In genomic region chr4:6933691-6934430, GRCh38 we compare ENCODE assay signal across 19 cellular contexts. TPM values are rescaled to one million over a fixed set of nuclear protein-coding genes. Genes with fewer than 3 reads are reported as not detected.
DNase-seq lines count a peak whose midpoint lies in the region; ATAC-seq and TF ChIP-seq lines count a peak whose summit lies in the region.
"Had no signal": no experiment of that assay in that cellular context is flagged by ENCODE, and none has a peak within 500 bp of the region (broad histone marks: within the 10 kb centered on the region; RNA-seq: fewer than 3 reads in every experiment).

No MANE protein-coding gene starts in this region.

- no peak for TF ChIP-seq RAD21 in IMR-90 (IDR thresholded peaks at IDR 0.05; ENCODE audit: low read length)

- H3K9me3 ChIP-seq in IMR-90 (ENCODE audit: control insufficient read depth, insufficient read depth, low read length) (no peaks in the 10 kb centered on the region), neutrophil (no peaks in the 10 kb centered on the region)
- H3K9me3 ChIP-seq: A549, suprapubic skin, vagina had no signal

- H3K79me1 ChIP-seq in IMR-90 (ENCODE audit: low read depth in 1 of 2, low read length in 2 of 2), result peaks cover 44 to 52% of the 10 kb centered on the region in 2 experiments

- H3K27ac ChIP-seq in IMR-90 (ENCODE audit: insufficient read depth, low read length), result no peak overlapping the region
- H3K27ac ChIP-seq in neutrophil, result peak overlapping the region; percentile 55
- H3K27ac ChIP-seq: A549, suprapubic skin, vagina, WERI-Rb-1 had no signal

- H2AK5ac ChIP-seq in IMR-90 (ENCODE audit: low read depth, low read length), result no peak overlapping the region

- H4K20me1 ChIP-seq in IMR-90 (ENCODE audit: insufficient read depth, low read length), result peaks cover 8% of the 10 kb centered on the region

- H3K36me3 Mint-ChIP-seq in activated T-cell treated with anti-CD3 and anti-CD28 coated beads, Interleukin-2, amount 50 U/mL, for 24 hours (ENCODE audit: low read depth), result peaks cover 66% of the 10 kb centered on the region
- peaks cover 36% of the 10 kb centered on the region for H3K36me3 Mint-ChIP-seq in activated T-cell treated with anti-CD3 and anti-CD28 coated beads, Interleukin-2, amount 50 U/mL, for 4 hours (ENCODE audit: insufficient read depth)
- peaks cover 89% of the 10 kb centered on the region for H3K36me3 Mint-ChIP-seq in dendritic cell treated with granulocyte-macrophage colony-stimulating factor and Interleukin-4, amounts not matched to agents 40 ng/mL and 50 ng/mL, for 4 days (ENCODE audit: low read depth)

- no peak overlapping the region for H4K91ac ChIP-seq in IMR-90 (ENCODE audit: insufficient read depth, low read depth, low read length)

- no peaks in the 10 kb centered on the region for H3K27me3 ChIP-seq in IMR-90 (ENCODE audit: control insufficient read depth, insufficient read depth, low read length)
- H3K27me3 ChIP-seq in neutrophil, result no peaks in the 10 kb centered on the region
- H3K27me3 ChIP-seq: suprapubic skin, vagina had no signal

- no peak overlapping the region for H3K4me2 ChIP-seq in IMR-90 (ENCODE audit: low read depth, low read length)
- H3K4me2 ChIP-seq: A549 had no signal

- H2BK20ac ChIP-seq in IMR-90 (ENCODE audit: low read depth, low read length), result no peak overlapping the region

- H3K4me3 ChIP-seq in IMR-90 (ENCODE audit: insufficient read depth, low read depth, low read length), result no peak overlapping the region
- H3K4me3 ChIP-seq in neutrophil (ENCODE audit: low read depth in 1 of 2, low read length in 1 of 2), result no peak overlapping the region
- H3K4me3 ChIP-seq: A549, suprapubic skin, vagina had no signal

- no peak for TF ChIP-seq POLR2A in IMR-90 (IDR thresholded peaks at IDR 0.05; ENCODE audit: low read depth, low read length)

- H2BK5ac ChIP-seq in IMR-90 (ENCODE audit: low read depth, low read length, poor library complexity, severe bottlenecking), result no peak overlapping the region

- no peak overlapping the region for H3K56ac ChIP-seq in IMR-90 (ENCODE audit: extremely low read depth, insufficient read depth, low read length)

- intact Hi-C loops in IMR-90 (cut with micrococcal nuclease) (no loop called here), cardiac septum (cut with DNase I) (no loop called here)
- intact Hi-C loops in dendritic cell treated with granulocyte-macrophage colony-stimulating factor and Interleukin-4, amounts not matched to agents 40 ng/mL and 50 ng/mL, for 4 days (cut with micrococcal nuclease), result no loop called here

- no peak for ATAC-seq in activated T-cell treated with anti-CD3 and anti-CD28 coated beads, Interleukin-2, amount 50 U/mL, for 4 hours
- ATAC-seq in IMR-90 (ENCODE audit: low read depth), result no peak
- ATAC-seq: A549; activated naive CD4-positive, alpha-beta T cell treated with anti-CD3 and anti-CD28 coated beads, Interleukin-2, amount 50 U/mL, for 72 hours had no signal

- H3K4me1 Mint-ChIP-seq in activated T-cell treated with anti-CD3 and anti-CD28 coated beads, Interleukin-2, amount 50 U/mL, for 24 hours (ENCODE audit: low read depth), result peaks cover 67% of the 10 kb centered on the region
- peaks cover 56% of the 10 kb centered on the region for H3K4me1 Mint-ChIP-seq in activated T-cell treated with anti-CD3 and anti-CD28 coated beads, Interleukin-2, amount 50 U/mL, for 4 hours (ENCODE audit: low read depth)
- peaks cover 89% of the 10 kb centered on the region for H3K4me1 Mint-ChIP-seq in dendritic cell treated with granulocyte-macrophage colony-stimulating factor and Interleukin-4, amounts not matched to agents 40 ng/mL and 50 ng/mL, for 4 days (ENCODE audit: low read depth)

- no peak overlapping the region for H4K5ac ChIP-seq in IMR-90 (ENCODE audit: low read depth, low read length)

- no peak overlapping the region for H3K14ac ChIP-seq in IMR-90 (replicated peaks; ENCODE audit: low read depth, low read length)

- POLR2A ChIA-PET in IMR-90 (lab: Charles Lee; ENCODE audit: unreplicated experiment), result no interaction called here

- CTCF ChIA-PET in IMR-90 (lab: Yijun Ruan, JAX), result no interaction called here

- H3K4ac ChIP-seq in IMR-90 (ENCODE audit: low read depth, low read length), result 0 out of 2 replicates have a peak overlapping the region, but pooled peaks have one; percentile 34

- H4K8ac ChIP-seq in IMR-90 (ENCODE audit: low read depth in 2 of 2, low read length in 2 of 2), result no peak overlapping the region

- no peak overlapping the region for H3K9ac ChIP-seq in IMR-90 (ENCODE audit: low read depth, low read length)

- H3K9me1 ChIP-seq in IMR-90 (ENCODE audit: insufficient read depth, low read length), result peaks cover 11% of the 10 kb centered on the region; the same call in 1 of the 2 replicates

- no peaks in the 10 kb centered on the region for H3K9me3 Mint-ChIP-seq in activated T-cell treated with anti-CD3 and anti-CD28 coated beads, Interleukin-2, amount 50 U/mL, for 24 hours
- no peaks in the 10 kb centered on the region for H3K9me3 Mint-ChIP-seq in activated T-cell treated with anti-CD3 and anti-CD28 coated beads, Interleukin-2, amount 50 U/mL, for 4 hours
- no peaks in the 10 kb centered on the region for H3K9me3 Mint-ChIP-seq in dendritic cell treated with granulocyte-macrophage colony-stimulating factor and Interleukin-4, amounts not matched to agents 40 ng/mL and 50 ng/mL, for 4 days

- no peak overlapping the region for H2BK15ac ChIP-seq in IMR-90 (ENCODE audit: low read depth, low read length)

- H3K23ac ChIP-seq in IMR-90 (ENCODE audit: low read depth, low read length), result no peak overlapping the region

- TF ChIP-seq CTCF in IMR-90 (conservative IDR thresholded peaks at IDR 0.05; ENCODE audit: low read depth, low read length), result no peak
- TF ChIP-seq CTCF in neutrophil (IDR thresholded peaks at IDR 0.05), result no peak

- H3K4me1 ChIP-seq in IMR-90 (ENCODE audit: control insufficient read depth, insufficient read depth, low read length), result peaks cover 12% of the 10 kb centered on the region
- peaks cover 54 to 57% of the 10 kb centered on the region in 2 experiments for H3K4me1 ChIP-seq in neutrophil (ENCODE audit: control insufficient read depth in 1 of 2, insufficient read depth in 1 of 2, low read depth in 1 of 2, low read length in 1 of 2)
- H3K4me1 ChIP-seq: A549 had no signal

- H3K27me3 Mint-ChIP-seq in activated T-cell treated with anti-CD3 and anti-CD28 coated beads, Interleukin-2, amount 50 U/mL, for 24 hours, result no peaks in the 10 kb centered on the region
- H3K27me3 Mint-ChIP-seq in activated T-cell treated with anti-CD3 and anti-CD28 coated beads, Interleukin-2, amount 50 U/mL, for 4 hours (ENCODE audit: low read depth), result no peaks in the 10 kb centered on the region
- H3K27me3 Mint-ChIP-seq in dendritic cell treated with granulocyte-macrophage colony-stimulating factor and Interleukin-4, amounts not matched to agents 40 ng/mL and 50 ng/mL, for 4 days, result no peaks in the 10 kb centered on the region
- H3K27me3 Mint-ChIP-seq: IgD-negative memory B cell had no signal

- H3K36me3 ChIP-seq in IMR-90 (ENCODE audit: control insufficient read depth, insufficient read depth, low read length), result no peaks in the 10 kb centered on the region; the same call in none of the 2 replicates
- peaks cover 29% of the 10 kb centered on the region for H3K36me3 ChIP-seq in neutrophil
- H3K36me3 ChIP-seq: suprapubic skin, vagina had no signal

- H3K4me3 Mint-ChIP-seq in activated T-cell treated with anti-CD3 and anti-CD28 coated beads, Interleukin-2, amount 50 U/mL, for 24 hours, result no peak overlapping the region
- H3K4me3 Mint-ChIP-seq in activated T-cell treated with anti-CD3 and anti-CD28 coated beads, Interleukin-2, amount 50 U/mL, for 4 hours, result no peak overlapping the region
- H3K4me3 Mint-ChIP-seq in dendritic cell treated with granulocyte-macrophage colony-stimulating factor and Interleukin-4, amounts not matched to agents 40 ng/mL and 50 ng/mL, for 4 days, result no peak overlapping the region

- no peak for DNase-seq in activated T-cell treated with anti-CD3 and anti-CD28 coated beads, Interleukin-2, amount 50 U/mL, for 24 hours
- no peak for DNase-seq in activated T-cell treated with anti-CD3 and anti-CD28 coated beads, Interleukin-2, amount 50 U/mL, for 4 hours
- DNase-seq in IMR-90 (no peak), HK-2 (ENCODE audit: unreplicated experiment) (no peak), inferior parietal cortex (ENCODE audit: extremely low spot score) (no peak), cardiac septum (ENCODE audit: low spot score) (no peak)
- DNase-seq: activated T-cell treated with anti-CD3 and anti-CD28 coated beads, Interleukin-2, amount 50 U/mL, for 1 hour; mammary epithelial cell; NCI-H1105; NCI-H1930; stimulated activated CD4-positive, alpha-beta T cell treated with anti-CD3 and anti-CD28 coated beads, Interleukin-1b, Interleukin-23, amount 100 ng/mL, for 48 hours; WERI-Rb-1 had no signal

- H2AFZ ChIP-seq in IMR-90 (replicated peaks; ENCODE audit: low read length, poor library complexity), result no peak overlapping the region

- dilution Hi-C loops in IMR-90 (cut with HindIII; ENCODE audit: low sequenced_read_pairs, unreplicated experiment), result no loop called here

- H2BK120ac ChIP-seq in IMR-90 (ENCODE audit: low read depth, low read length), result no peak overlapping the region

- H3K27ac Mint-ChIP-seq in activated T-cell treated with anti-CD3 and anti-CD28 coated beads, Interleukin-2, amount 50 U/mL, for 24 hours, result peak overlapping the region; percentile 42
- H3K27ac Mint-ChIP-seq in dendritic cell treated with granulocyte-macrophage colony-stimulating factor and Interleukin-4, amounts not matched to agents 40 ng/mL and 50 ng/mL, for 4 days, result peak overlapping the region; percentile 64

- BruUV-seq in IMR-90 (replicated peaks; lab: Mats Ljungman, UMichigan), result no TSS peak

- no peak overlapping the region for H3K18ac ChIP-seq in IMR-90 (ENCODE audit: low read depth, low read length)

- 100% methylated on average over 7 of the region's 9 CpGs; no CpG with 5 or more reads in 1 of the 2 experiments for WGBS in IMR-90 (ENCODE audit: extremely low coverage in 2 of 2, insufficient read length in 1 of 2), 2 experiments

- H2AK9ac ChIP-seq in IMR-90 (replicated peaks; ENCODE audit: low read depth, low read length, poor library complexity), result no peak overlapping the region

- in situ Hi-C loops in IMR-90 (cut with MboI; ENCODE audit: low sequenced_read_pairs), result no loop called here

TF ChIP-seq in IMR-90, 13 proteins besides CTCF, POLR2A, EP300 and RAD21 (continues in another document):
- TF ChIP-seq MAFK (IDR thresholded peaks at IDR 0.05; ENCODE audit: low read depth, low read length), result no peak
- no peak for TF ChIP-seq MXI1 (IDR thresholded peaks at IDR 0.05; ENCODE audit: borderline replicate concordance, low read depth, low read length)
- no peak for TF ChIP-seq BHLHE40 (IDR thresholded peaks at IDR 0.05; ENCODE audit: low read depth, low read length)

RNA-seq across cellular contexts. Expression of gene TBC1D14, which starts 24.2 kb away (rescaled TPM):
- 10 to 100 TPM; 39.8 to 45.7 (median 41.7) TPM for total RNA-seq in activated T-cell treated with anti-CD3 and anti-CD28 coated beads, Interleukin-2, amount 50 U/mL, for 4 hours
- 40.7 and 48.9 TPM in 2 replicates for total RNA-seq in IMR-90 (2012; rRNA removed)
- polyA plus RNA-seq in IMR-90 (2012; rRNA removed), result 29.8 and 31.7 TPM in 2 replicates
- polyA plus RNA-seq in IMR-90 (2012; cell fraction: cytosol; rRNA removed), result 22.3 and 23.4 TPM in 2 replicates
- polyA plus RNA-seq in IMR-90 (2012; cell fraction: nucleus; rRNA removed; ENCODE audit: low replicate concordance), result 23.4 and 27.7 TPM in 2 replicates
- 30.8 TPM for total RNA-seq in cardiac septum
